In the genomic region with DNA sequence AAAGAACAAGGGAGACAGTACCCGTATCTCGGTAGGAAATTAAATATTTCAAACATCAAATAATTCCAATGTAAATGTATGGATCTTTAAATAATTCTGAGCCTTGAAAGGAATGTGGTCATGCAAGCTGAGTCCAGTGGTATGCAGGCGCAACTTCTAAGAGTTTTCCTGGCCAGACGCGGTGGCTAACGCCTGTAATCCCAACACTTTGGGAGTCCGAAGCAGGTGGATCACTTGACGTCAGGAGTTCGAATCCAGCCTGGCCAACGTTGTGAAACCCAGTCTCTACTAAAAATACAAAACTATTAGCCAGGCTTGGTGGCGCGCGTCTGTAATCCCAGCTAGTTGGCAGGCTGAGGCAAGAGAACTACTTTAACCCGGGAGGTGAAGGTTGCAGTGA, we compare ENCODE assay signal across 9 cellular contexts. TPM values are rescaled to one million over a fixed set of nuclear protein-coding genes. Genes with fewer than 3 reads are reported as not detected.
A peak's percentile ranks its signal among the peaks of the same experiment; 100 is the strongest.
DNase-seq lines count a peak whose midpoint lies in the region; ATAC-seq lines count a peak whose summit lies in the region.
"Had no signal": no experiment of that assay in that cellular context is flagged by ENCODE, and none has a peak within 500 bp of the region (broad histone marks: within the 10 kb centered on the region; RNA-seq: fewer than 3 reads in every experiment).

No MANE protein-coding gene starts in this region.

- POLR2A ChIA-PET in activated CD4-positive, alpha-beta T cell treated with anti-CD3 and anti-CD28 coated beads for 36 hours (lab: Charles Lee) = interaction anchor here (0.7 to 0.9 kb wide), 2 partner anchors 14 to 41 kb away, joined by 3 read pairs; no protein-coding TSS in a partner anchor
- POLR2A ChIA-PET in activated CD4-positive, alpha-beta memory T cell treated with anti-CD3 and anti-CD28 coated beads, Interleukin-2, amount 10 ng/mL, durations not matched to agents 7 days and 5 days (lab: Charles Lee) = interaction anchor here (1.4 kb wide), 2 partner anchors 62 to 188 kb away, joined by 4 to 5 read pairs; a partner anchor contains a TSS

- DNase-seq in activated CD4-positive, alpha-beta T cell treated with anti-CD3 and anti-CD28 coated beads for 36 hours = no peak
- DNase-seq in activated CD4-positive, alpha-beta T cell treated with anti-CD3 and anti-CD28 coated beads for 4 hours = no peak
- no peak for DNase-seq in activated CD4-positive, alpha-beta memory T cell treated with anti-CD3 and anti-CD28 coated beads, Interleukin-2, amount 10 ng/mL, durations not matched to agents 7 days and 5 days
- no peak for DNase-seq in stimulated activated naive CD8-positive, alpha-beta T cell treated with anti-CD3 and anti-CD28 coated beads, Interleukin-15, amount 100 ng/mL, for 72 hours
- DNase-seq in NCI-H1436 (lab: John Stamatoyannopoulos, UW) (no peak), Ammon's horn (ENCODE audit: low spot score) (no peak)
- DNase-seq: KG1 had no signal

- no peaks in the 10 kb centered on the region for H3K4me1 ChIP-seq in iPS-18a (ENCODE audit: control insufficient read depth, low read depth, low read length)

- H3K9ac ChIP-seq in iPS-18a (ENCODE audit: low read length) = no peak overlapping the region

- peak overlapping the region; percentile 80 for H3K4me3 ChIP-seq in iPS-18a (ENCODE audit: low read length)

- no peaks in the 10 kb centered on the region for H3K9me3 ChIP-seq in iPS-18a (ENCODE audit: control insufficient read depth, low read depth, low read length)

- peaks cover 33% of the 10 kb centered on the region for H3K36me3 Mint-ChIP-seq in activated CD4-positive, alpha-beta T cell treated with anti-CD3 and anti-CD28 coated beads for 36 hours (ENCODE audit: low read depth)
- H3K36me3 Mint-ChIP-seq in activated CD4-positive, alpha-beta memory T cell treated with anti-CD3 and anti-CD28 coated beads, Interleukin-2, amount 10 ng/mL, durations not matched to agents 7 days and 5 days (ENCODE audit: low read depth) = peaks cover 41% of the 10 kb centered on the region

- no peak overlapping the region for H3K27ac Mint-ChIP-seq in activated CD4-positive, alpha-beta T cell treated with anti-CD3 and anti-CD28 coated beads for 36 hours
- no peak overlapping the region for H3K27ac Mint-ChIP-seq in activated CD4-positive, alpha-beta memory T cell treated with anti-CD3 and anti-CD28 coated beads, Interleukin-2, amount 10 ng/mL, durations not matched to agents 7 days and 5 days
- no peak overlapping the region for H3K27ac Mint-ChIP-seq in stimulated activated naive CD8-positive, alpha-beta T cell treated with anti-CD3 and anti-CD28 coated beads, Interleukin-15, amount 100 ng/mL, for 72 hours

- CTCF ChIA-PET in activated CD4-positive, alpha-beta T cell treated with anti-CD3 and anti-CD28 coated beads for 36 hours (lab: Charles Lee) = interaction anchor here (0.6 to 1.4 kb wide), 2 partner anchors 9 to 413 kb away, joined by 3 to 4 read pairs; no protein-coding TSS in a partner anchor
- CTCF ChIA-PET in activated CD4-positive, alpha-beta memory T cell treated with anti-CD3 and anti-CD28 coated beads, Interleukin-2, amount 10 ng/mL, durations not matched to agents 7 days and 5 days (lab: Charles Lee) = no interaction called here

- no peaks in the 10 kb centered on the region for H3K27me3 ChIP-seq in iPS-18a (ENCODE audit: control insufficient read depth, insufficient read depth, low read length)

- no peak for ATAC-seq in activated CD4-positive, alpha-beta T cell treated with anti-CD3 and anti-CD28 coated beads for 36 hours
- ATAC-seq in stimulated activated naive CD8-positive, alpha-beta T cell treated with anti-CD3 and anti-CD28 coated beads, Interleukin-15, amount 100 ng/mL, for 72 hours = no peak
- ATAC-seq in GM19455 (IDR thresholded peaks at IDR 0.05; ENCODE audit: unreplicated experiment) = no peak

- intact Hi-C loops in activated CD4-positive, alpha-beta T cell treated with anti-CD3 and anti-CD28 coated beads for 36 hours (cut with DNase I, micrococcal nuclease) = loop anchor here (2.0 kb wide), 3 partner anchors 32 to 770 kb away; a partner anchor contains a TSS

- H3K4me3 Mint-ChIP-seq in activated CD4-positive, alpha-beta T cell treated with anti-CD3 and anti-CD28 coated beads for 36 hours = peak overlapping the region; percentile 88
- H3K4me3 Mint-ChIP-seq in activated CD4-positive, alpha-beta memory T cell treated with anti-CD3 and anti-CD28 coated beads, Interleukin-2, amount 10 ng/mL, durations not matched to agents 7 days and 5 days = peak overlapping the region; percentile 58
- H3K4me3 Mint-ChIP-seq in stimulated activated naive CD8-positive, alpha-beta T cell treated with anti-CD3 and anti-CD28 coated beads, Interleukin-15, amount 100 ng/mL, for 72 hours = peak overlapping the region; percentile 75 to 90

- H3K4me1 Mint-ChIP-seq in activated CD4-positive, alpha-beta T cell treated with anti-CD3 and anti-CD28 coated beads for 36 hours = peaks cover 11% of the 10 kb centered on the region
- peaks cover 19% of the 10 kb centered on the region for H3K4me1 Mint-ChIP-seq in activated CD4-positive, alpha-beta memory T cell treated with anti-CD3 and anti-CD28 coated beads, Interleukin-2, amount 10 ng/mL, durations not matched to agents 7 days and 5 days
- H3K4me1 Mint-ChIP-seq in stimulated activated naive CD8-positive, alpha-beta T cell treated with anti-CD3 and anti-CD28 coated beads, Interleukin-15, amount 100 ng/mL, for 72 hours = peaks cover 20% of the 10 kb centered on the region

- H3K27ac ChIP-seq in iPS-18a (ENCODE audit: low read length) = no peak overlapping the region

- no peaks in the 10 kb centered on the region for H3K36me3 ChIP-seq in iPS-18a (ENCODE audit: control insufficient read depth, low read depth, low read length)

- peaks cover 26% of the 10 kb centered on the region for H3K9me3 Mint-ChIP-seq in activated CD4-positive, alpha-beta T cell treated with anti-CD3 and anti-CD28 coated beads for 36 hours (ENCODE audit: low read depth)
- H3K9me3 Mint-ChIP-seq in activated CD4-positive, alpha-beta memory T cell treated with anti-CD3 and anti-CD28 coated beads, Interleukin-2, amount 10 ng/mL, durations not matched to agents 7 days and 5 days = peaks cover 41% of the 10 kb centered on the region
- H3K9me3 Mint-ChIP-seq in stimulated activated naive CD8-positive, alpha-beta T cell treated with anti-CD3 and anti-CD28 coated beads, Interleukin-15, amount 100 ng/mL, for 72 hours = peaks cover 31 to 36% of the 10 kb centered on the region in 2 donors

- H3K27me3 Mint-ChIP-seq in activated CD4-positive, alpha-beta T cell treated with anti-CD3 and anti-CD28 coated beads for 36 hours = peaks cover 13% of the 10 kb centered on the region
- H3K27me3 Mint-ChIP-seq in activated CD4-positive, alpha-beta memory T cell treated with anti-CD3 and anti-CD28 coated beads, Interleukin-2, amount 10 ng/mL, durations not matched to agents 7 days and 5 days = no peaks in the 10 kb centered on the region
- H3K27me3 Mint-ChIP-seq in stimulated activated naive CD8-positive, alpha-beta T cell treated with anti-CD3 and anti-CD28 coated beads, Interleukin-15, amount 100 ng/mL, for 72 hours = peaks cover 9% of the 10 kb centered on the region

RNA-seq across cellular contexts. Expression of a gene that starts 1.1 kb away (rescaled TPM):
- total RNA-seq in activated CD4-positive, alpha-beta T cell treated with anti-CD3 and anti-CD28 coated beads for 36 hours = 1 to 10 TPM; 5.9 to 6.3 TPM
- 1 to 10 TPM; 9.9 to 10.0 TPM for total RNA-seq in activated CD4-positive, alpha-beta memory T cell treated with anti-CD3 and anti-CD28 coated beads, Interleukin-2, amount 10 ng/mL, durations not matched to agents 7 days and 5 days

RNA-seq across cellular contexts. Expression of a gene that starts 33.0 kb away (rescaled TPM):
- total RNA-seq in activated CD4-positive, alpha-beta T cell treated with anti-CD3 and anti-CD28 coated beads for 36 hours = 10 to 100 TPM; 21.5 to 27.8 TPM
- total RNA-seq in activated CD4-positive, alpha-beta memory T cell treated with anti-CD3 and anti-CD28 coated beads, Interleukin-2, amount 10 ng/mL, durations not matched to agents 7 days and 5 days = 10 to 100 TPM; 15.9 to 16.1 TPM
